Comparison of ENCODE assay signal across 22 cellular contexts in genomic region chr11:120020981-120021380, GRCh38.
"Had no signal": no experiment of that assay in that cellular context is flagged by ENCODE, and none has a peak within 500 bp of the region (broad histone marks: within the 10 kb centered on the region; RNA-seq: fewer than 3 reads in every experiment).

No MANE protein-coding gene starts in this region.

- ATAC-seq: activated naive CD8-positive, alpha-beta T cell treated with anti-CD3 and anti-CD28 coated beads, Interleukin-2, amount 50 U/mL, for 24 hours had no signal

- DNase-seq: activated CD4-positive, alpha-beta memory T cell treated with anti-CD3 and anti-CD28 coated beads for 36 hours; activated CD4-positive, alpha-beta T cell treated with anti-CD3 and anti-CD28 coated beads, Interleukin-2, amount 50 U/mL, for 1 hour; activated CD8-positive, alpha-beta memory T cell treated with anti-CD3 and anti-CD28 coated beads, Interleukin-2, amount 50 U/mL, for 48 hours; activated effector memory CD4-positive, alpha-beta T cell treated with Interleukin-2 at 50 U/mL for 16 hours; activated naive CD4-positive, alpha-beta T cell treated with anti-CD3 and anti-CD28 coated beads, Interleukin-2, amount 10 ng/mL, durations not matched to agents 7 days and 5 days; activated naive CD8-positive, alpha-beta T cell treated with anti-CD3 and anti-CD28 coated beads, Interleukin-2, amount 50 U/mL, for 24 hours; activated T-cell treated with anti-CD3 and anti-CD28 coated beads, Interleukin-2, amount 50 U/mL, for 48 hours; anterior cingulate cortex; central memory CD4-positive, alpha-beta T cell; MM.1S; NCI-H1092 treated with DMSO at 0.1 percent for 48 hours; NCI-H1417; NCI-H146; NCI-H187; NCI-H2029 treated with DMSO at 0.1 percent for 48 hours; NCI-H2107; NCI-H2171; NCI-H510A; NCI-H526; NCI-H748 treated with DMSO at 0.1 percent for 48 hours; NK-92 treated with Interleukin-12 subunit alpha and Interleukin-12 subunit beta, amount 100 ng/mL, for 24 hours; Right ventricle myocardium superior had no signal
